In the genomic region with DNA sequence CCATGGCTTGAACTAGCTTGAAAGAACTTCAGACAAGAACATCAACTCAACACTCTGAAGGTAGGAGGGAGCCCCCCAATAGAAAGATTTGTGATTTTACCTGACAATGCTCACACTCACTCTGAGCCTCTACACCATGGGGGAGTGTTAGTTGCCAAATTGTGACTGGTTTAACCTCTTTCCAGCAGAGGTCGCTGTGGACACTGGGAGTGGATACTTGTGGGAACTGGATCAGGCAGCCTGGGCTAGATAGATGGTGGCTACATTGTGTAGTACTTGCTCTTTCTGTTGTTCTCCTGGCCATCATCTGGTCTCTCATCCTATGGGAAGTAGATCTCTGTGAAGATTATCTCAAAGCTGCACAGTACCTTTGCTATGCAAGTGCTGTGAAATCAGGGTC, we compare ENCODE assay signal across 9 cellular contexts. TPM values are rescaled to one million over a fixed set of nuclear protein-coding genes. Genes with fewer than 3 reads are reported as not detected.
DNase-seq lines count a peak whose midpoint lies in the region; ATAC-seq and TF ChIP-seq lines count a peak whose summit lies in the region.
"Had no signal": no experiment of that assay in that cellular context is flagged by ENCODE, and none has a peak within 500 bp of the region (broad histone marks: within the 10 kb centered on the region; RNA-seq: fewer than 3 reads in every experiment).

No MANE protein-coding gene starts in this region.

- no peak for TF ChIP-seq POLR2A in gastrocnemius medialis (IDR thresholded peaks at IDR 0.05)

- H3K4ac ChIP-seq in mesendoderm (ENCODE audit: low read depth, low read length) = no peak overlapping the region

- H3K27ac Mint-ChIP-seq in brain = peak overlapping the region; percentile 17 to 93 (median 44)

- H3K36me3 ChIP-seq in mesendoderm (ENCODE audit: control insufficient read depth, insufficient read depth, low read length) = no peaks in the 10 kb centered on the region
- H3K36me3 ChIP-seq in gastrocnemius medialis = no peaks in the 10 kb centered on the region
- H3K36me3 ChIP-seq: pancreas had no signal

- no peak overlapping the region for H2BK5ac ChIP-seq in mesendoderm (ENCODE audit: low read length)

- no peak overlapping the region for H2BK120ac ChIP-seq in mesendoderm (ENCODE audit: low read depth, low read length)

- peaks cover 3% of the 10 kb centered on the region for H3K27me3 ChIP-seq in mesendoderm (ENCODE audit: insufficient read depth, low read length, poor library complexity)
- peaks cover 5 to 11% (median 10%) of the 10 kb centered on the region in 3 donors for H3K27me3 ChIP-seq in gastrocnemius medialis
- H3K27me3 ChIP-seq: pancreas had no signal

- no CpG with 5 or more reads among the region's 1 CpG for WGBS in mesendoderm (ENCODE audit: extremely low coverage, insufficient coverage, low lambda C conversion rate)

- H3K36me3 Mint-ChIP-seq in brain = no peaks in the 10 kb centered on the region

- H3K27me3 Mint-ChIP-seq in brain = peaks cover 19% of the 10 kb centered on the region

- H3K18ac ChIP-seq in mesendoderm (ENCODE audit: low read length) = no peak overlapping the region

- no peaks in the 10 kb centered on the region for H3K9me3 ChIP-seq in gastrocnemius medialis
- H3K9me3 ChIP-seq: pancreas had no signal

- H3K79me1 ChIP-seq in mesendoderm (ENCODE audit: low read length) = no peaks in the 10 kb centered on the region

- H3K9me3 Mint-ChIP-seq in brain = peaks cover 0 to 3% (median 0%) of the 10 kb centered on the region in 5 experiments

- H3K4me1 Mint-ChIP-seq in brain = peaks cover 56% of the 10 kb centered on the region

- H3K4me3 ChIP-seq in mesendoderm (ENCODE audit: low read length) (no peak overlapping the region), gastrocnemius medialis (no peak overlapping the region)
- H3K4me3 ChIP-seq: pancreas had no signal

- in situ Hi-C loops in gastrocnemius medialis (cut with MboI; ENCODE audit: low sequenced_read_pairs in 4 of 4) = no loop called here

- H3K79me2 ChIP-seq in mesendoderm (ENCODE audit: control insufficient read depth, insufficient read depth, low read length) = no peaks in the 10 kb centered on the region

- no peak overlapping the region for H3K9ac ChIP-seq in mesendoderm (ENCODE audit: low read length)

- peak overlapping the region; percentile 79 to 92 (median 91) for H3K4me3 Mint-ChIP-seq in brain

- DNase-seq in EL (peak; percentile 73), HT1080 (ENCODE audit: low read depth) (peak; percentile 2), NCI-H774 (lab: John Stamatoyannopoulos, UW) (peak; percentile 53), mesendoderm (peak; percentile 87), gastrocnemius medialis (no peak), glomerular visceral epithelial cell (ENCODE audit: extremely low spot score) (no peak)

- H4K5ac ChIP-seq in mesendoderm (ENCODE audit: low read length) = no peak overlapping the region

- no peak overlapping the region for H2BK15ac ChIP-seq in mesendoderm (replicated peaks; ENCODE audit: low read depth)

- H2AK5ac ChIP-seq in mesendoderm (ENCODE audit: low read length) = no peak overlapping the region

- H3K4me1 ChIP-seq in mesendoderm (ENCODE audit: control insufficient read depth, low read depth, low read length) = no peaks in the 10 kb centered on the region
- peaks cover 9 to 11% of the 10 kb centered on the region in 2 donors for H3K4me1 ChIP-seq in gastrocnemius medialis

- ATAC-seq in gastrocnemius medialis (no peak), GM21390 (IDR thresholded peaks at IDR 0.05; ENCODE audit: unreplicated experiment) (no peak)
- ATAC-seq: pancreas had no signal

- intact Hi-C loops in gastrocnemius medialis (cut with DNase I; ENCODE audit: low total_unique reads) = no loop called here

- H3K27ac ChIP-seq in mesendoderm (ENCODE audit: low read depth, low read length) (no peak overlapping the region), gastrocnemius medialis (no peak overlapping the region)
- H3K27ac ChIP-seq: pancreas had no signal

- H4K8ac ChIP-seq in mesendoderm (ENCODE audit: low read depth, low read length) = no peak overlapping the region

- no peak overlapping the region for H3K23ac ChIP-seq in mesendoderm (ENCODE audit: low read length)

- no peak overlapping the region for H3K4me2 ChIP-seq in mesendoderm (ENCODE audit: low read length)

- H3K56ac ChIP-seq in mesendoderm (ENCODE audit: low read length) = no peak overlapping the region

- TF ChIP-seq CTCF in brain (conservative IDR thresholded peaks at IDR 0.05) (peak; percentile 48 to 68), gastrocnemius medialis (IDR thresholded peaks at IDR 0.05 in 4 of 5, conservative IDR thresholded peaks at IDR 0.05 in 1 of 5) (no peak)

RNA-seq across cellular contexts. Expression of a gene that starts 2.9 kb away (rescaled TPM):
- total RNA-seq in HT1080 (2014; rRNA removed; shearing (Covaris generic)) = 0.31 TPM in 1 of 2 replicates, not detected in the other
- 0.45 TPM in 1 of 2 replicates, not detected in the other for polyA plus RNA-seq in HT1080 (2015; cell fraction: cytosol; rRNA removed)
- 0.05 and 0.10 TPM in 2 replicates for polyA plus RNA-seq in HT1080 (2015; cell fraction: nucleus; rRNA removed)
- 60.8 TPM for polyA plus RNA-seq in brain (ENCODE audit: insufficient read depth, low read depth, low replicate concordance)
- 0.66 TPM for polyA plus RNA-seq in mesendoderm (2013, experiment 1 of 2)
- polyA plus RNA-seq in mesendoderm (2013, experiment 2 of 2) = 0.49 TPM
- total RNA-seq in gastrocnemius medialis = 1 to 10 TPM in 1 of 4 donors, not detected in 3; 2.3 TPM

Comparison
In these comparisons a context has a peak if more than half of its experiments do, and no peak if none do; other contexts are left out.
1. DNase-seq: peak in EL (single experiment), HT1080 (single experiment), NCI-H774 (single experiment) and mesendoderm (single experiment); none in gastrocnemius medialis (0 of 2) and glomerular visceral epithelial cell (single experiment).
2. CTCF ChIP-seq: peak in brain (2 of 2); none in gastrocnemius medialis (0 of 5).